2 cellular contexts compared by ENCODE assay signal in the genomic region with DNA sequence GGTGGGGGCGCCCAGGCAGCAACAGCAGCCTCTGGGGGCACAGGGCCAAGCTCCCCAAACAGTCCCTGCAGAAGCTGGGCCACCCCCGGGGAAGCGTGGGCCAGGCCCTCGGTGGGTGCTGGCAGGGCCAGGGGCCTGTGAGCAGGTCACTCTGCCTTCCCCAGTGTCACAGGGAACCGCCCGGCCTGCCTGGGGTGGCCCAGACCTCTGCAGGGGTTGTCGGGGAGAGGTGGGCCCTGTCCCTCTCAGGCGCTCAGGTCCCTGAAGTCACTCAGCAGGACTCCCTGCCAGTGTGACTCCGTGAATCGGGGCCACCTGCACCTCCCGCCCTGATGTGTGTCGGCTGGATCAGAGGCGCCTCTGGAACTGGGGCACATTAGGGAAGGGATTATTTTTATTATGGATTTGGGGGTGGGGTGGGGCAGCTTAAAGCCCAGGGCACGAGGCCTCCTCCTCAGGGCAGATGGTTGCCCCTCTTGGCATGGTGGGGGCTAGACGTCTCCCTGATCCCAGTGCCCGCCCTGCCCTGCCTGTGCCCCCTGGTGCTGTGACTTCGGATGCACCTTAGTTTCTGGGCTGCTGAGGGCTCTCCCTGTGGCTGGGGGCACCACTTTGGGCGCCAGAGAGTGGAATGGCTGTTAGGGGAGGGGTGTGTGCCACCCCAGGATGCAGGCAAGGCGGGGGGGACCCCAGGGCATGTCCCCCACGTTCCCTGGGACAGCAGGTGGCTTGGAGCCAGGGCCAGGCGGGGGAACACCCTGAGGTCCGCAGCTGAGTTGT.
TF ChIP-seq lines count a peak whose summit lies in the region.

No MANE protein-coding gene starts in this region.

TF ChIP-seq in SK-N-SH treated with all-trans-retinoic acid at 6 μM for 48 hours, 23 proteins besides CTCF, POLR2A, EP300 and RAD21:
- TF ChIP-seq, protein P1, sequence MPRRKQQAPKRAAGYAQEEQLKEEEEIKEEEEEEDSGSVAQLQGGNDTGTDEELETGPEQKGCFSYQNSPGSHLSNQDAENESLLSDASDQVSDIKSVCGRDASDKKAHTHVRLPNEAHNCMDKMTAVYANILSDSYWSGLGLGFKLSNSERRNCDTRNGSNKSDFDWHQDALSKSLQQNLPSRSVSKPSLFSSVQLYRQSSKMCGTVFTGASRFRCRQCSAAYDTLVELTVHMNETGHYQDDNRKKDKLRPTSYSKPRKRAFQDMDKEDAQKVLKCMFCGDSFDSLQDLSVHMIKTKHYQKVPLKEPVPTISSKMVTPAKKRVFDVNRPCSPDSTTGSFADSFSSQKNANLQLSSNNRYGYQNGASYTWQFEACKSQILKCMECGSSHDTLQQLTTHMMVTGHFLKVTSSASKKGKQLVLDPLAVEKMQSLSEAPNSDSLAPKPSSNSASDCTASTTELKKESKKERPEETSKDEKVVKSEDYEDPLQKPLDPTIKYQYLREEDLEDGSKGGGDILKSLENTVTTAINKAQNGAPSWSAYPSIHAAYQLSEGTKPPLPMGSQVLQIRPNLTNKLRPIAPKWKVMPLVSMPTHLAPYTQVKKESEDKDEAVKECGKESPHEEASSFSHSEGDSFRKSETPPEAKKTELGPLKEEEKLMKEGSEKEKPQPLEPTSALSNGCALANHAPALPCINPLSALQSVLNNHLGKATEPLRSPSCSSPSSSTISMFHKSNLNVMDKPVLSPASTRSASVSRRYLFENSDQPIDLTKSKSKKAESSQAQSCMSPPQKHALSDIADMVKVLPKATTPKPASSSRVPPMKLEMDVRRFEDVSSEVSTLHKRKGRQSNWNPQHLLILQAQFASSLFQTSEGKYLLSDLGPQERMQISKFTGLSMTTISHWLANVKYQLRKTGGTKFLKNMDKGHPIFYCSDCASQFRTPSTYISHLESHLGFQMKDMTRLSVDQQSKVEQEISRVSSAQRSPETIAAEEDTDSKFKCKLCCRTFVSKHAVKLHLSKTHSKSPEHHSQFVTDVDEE (CRISPR knock-in tag; IDR thresholded peaks at IDR 0.05): no peak
- TF ChIP-seq BACH2 (CRISPR knock-in tag; IDR thresholded peaks at IDR 0.05; ENCODE audit: borderline replicate concordance) (no peak), ARNTL (CRISPR knock-in tag; IDR thresholded peaks at IDR 0.05; ENCODE audit: borderline replicate concordance, low read depth) (no peak), GLIS3 (CRISPR knock-in tag; IDR thresholded peaks at IDR 0.05) (no peak), ISL1 (CRISPR knock-in tag; IDR thresholded peaks at IDR 0.05) (no peak), ZC3H10 (CRISPR knock-in tag; IDR thresholded peaks at IDR 0.05) (no peak), SNAI2 (CRISPR knock-in tag; IDR thresholded peaks at IDR 0.05) (no peak), ZNF8 (CRISPR knock-in tag; IDR thresholded peaks at IDR 0.05) (no peak), ZNF70 (CRISPR knock-in tag; IDR thresholded peaks at IDR 0.05) (no peak), PPARA (CRISPR knock-in tag; IDR thresholded peaks at IDR 0.05; ENCODE audit: borderline replicate concordance) (no peak), ZFP3 (CRISPR knock-in tag; IDR thresholded peaks at IDR 0.05) (no peak), ZFP30 (CRISPR knock-in tag; IDR thresholded peaks at IDR 0.05) (no peak)
- TF ChIP-seq, protein P2, sequence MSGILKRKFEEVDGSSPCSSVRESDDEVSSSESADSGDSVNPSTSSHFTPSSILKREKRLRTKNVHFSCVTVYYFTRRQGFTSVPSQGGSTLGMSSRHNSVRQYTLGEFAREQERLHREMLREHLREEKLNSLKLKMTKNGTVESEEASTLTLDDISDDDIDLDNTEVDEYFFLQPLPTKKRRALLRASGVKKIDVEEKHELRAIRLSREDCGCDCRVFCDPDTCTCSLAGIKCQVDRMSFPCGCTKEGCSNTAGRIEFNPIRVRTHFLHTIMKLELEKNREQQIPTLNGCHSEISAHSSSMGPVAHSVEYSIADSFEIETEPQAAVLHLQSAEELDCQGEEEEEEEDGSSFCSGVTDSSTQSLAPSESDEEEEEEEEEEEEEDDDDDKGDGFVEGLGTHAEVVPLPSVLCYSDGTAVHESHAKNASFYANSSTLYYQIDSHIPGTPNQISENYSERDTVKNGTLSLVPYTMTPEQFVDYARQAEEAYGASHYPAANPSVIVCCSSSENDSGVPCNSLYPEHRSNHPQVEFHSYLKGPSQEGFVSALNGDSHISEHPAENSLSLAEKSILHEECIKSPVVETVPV (CRISPR knock-in tag; IDR thresholded peaks at IDR 0.05): no peak

TF ChIP-seq in SK-N-SH, 30 proteins besides CTCF, POLR2A, EP300 and RAD21 (continued from another document):
- TF ChIP-seq, protein P3, sequence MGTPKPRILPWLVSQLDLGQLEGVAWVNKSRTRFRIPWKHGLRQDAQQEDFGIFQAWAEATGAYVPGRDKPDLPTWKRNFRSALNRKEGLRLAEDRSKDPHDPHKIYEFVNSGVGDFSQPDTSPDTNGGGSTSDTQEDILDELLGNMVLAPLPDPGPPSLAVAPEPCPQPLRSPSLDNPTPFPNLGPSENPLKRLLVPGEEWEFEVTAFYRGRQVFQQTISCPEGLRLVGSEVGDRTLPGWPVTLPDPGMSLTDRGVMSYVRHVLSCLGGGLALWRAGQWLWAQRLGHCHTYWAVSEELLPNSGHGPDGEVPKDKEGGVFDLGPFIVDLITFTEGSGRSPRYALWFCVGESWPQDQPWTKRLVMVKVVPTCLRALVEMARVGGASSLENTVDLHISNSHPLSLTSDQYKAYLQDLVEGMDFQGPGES (IDR thresholded peaks at IDR 0.05; ENCODE audit: low read depth, low read length): no peak
- no peak for TF ChIP-seq JUND (IDR thresholded peaks at IDR 0.05)
- TF ChIP-seq, protein P4, sequence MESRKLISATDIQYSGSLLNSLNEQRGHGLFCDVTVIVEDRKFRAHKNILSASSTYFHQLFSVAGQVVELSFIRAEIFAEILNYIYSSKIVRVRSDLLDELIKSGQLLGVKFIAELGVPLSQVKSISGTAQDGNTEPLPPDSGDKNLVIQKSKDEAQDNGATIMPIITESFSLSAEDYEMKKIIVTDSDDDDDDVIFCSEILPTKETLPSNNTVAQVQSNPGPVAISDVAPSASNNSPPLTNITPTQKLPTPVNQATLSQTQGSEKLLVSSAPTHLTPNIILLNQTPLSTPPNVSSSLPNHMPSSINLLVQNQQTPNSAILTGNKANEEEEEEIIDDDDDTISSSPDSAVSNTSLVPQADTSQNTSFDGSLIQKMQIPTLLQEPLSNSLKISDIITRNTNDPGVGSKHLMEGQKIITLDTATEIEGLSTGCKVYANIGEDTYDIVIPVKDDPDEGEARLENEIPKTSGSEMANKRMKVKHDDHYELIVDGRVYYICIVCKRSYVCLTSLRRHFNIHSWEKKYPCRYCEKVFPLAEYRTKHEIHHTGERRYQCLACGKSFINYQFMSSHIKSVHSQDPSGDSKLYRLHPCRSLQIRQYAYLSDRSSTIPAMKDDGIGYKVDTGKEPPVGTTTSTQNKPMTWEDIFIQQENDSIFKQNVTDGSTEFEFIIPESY (IDR thresholded peaks at IDR 0.05; ENCODE audit: borderline replicate concordance, low read depth): no peak
- TF ChIP-seq YY1 (IDR thresholded peaks at IDR 0.05; ENCODE audit: low read depth): no peak
- TF ChIP-seq NFIC (IDR thresholded peaks at IDR 0.05; ENCODE audit: borderline replicate concordance): no peak
- TF ChIP-seq, protein P5, sequence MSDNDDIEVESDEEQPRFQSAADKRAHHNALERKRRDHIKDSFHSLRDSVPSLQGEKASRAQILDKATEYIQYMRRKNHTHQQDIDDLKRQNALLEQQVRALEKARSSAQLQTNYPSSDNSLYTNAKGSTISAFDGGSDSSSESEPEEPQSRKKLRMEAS (IDR thresholded peaks at IDR 0.05; ENCODE audit: low read depth): no peak
- no peak for TF ChIP-seq RCOR1 (IDR thresholded peaks at IDR 0.05; ENCODE audit: low read length)
- no peak for TF ChIP-seq GATA2 (CRISPR knock-in tag; IDR thresholded peaks at IDR 0.05)
- TF ChIP-seq, protein P6, sequence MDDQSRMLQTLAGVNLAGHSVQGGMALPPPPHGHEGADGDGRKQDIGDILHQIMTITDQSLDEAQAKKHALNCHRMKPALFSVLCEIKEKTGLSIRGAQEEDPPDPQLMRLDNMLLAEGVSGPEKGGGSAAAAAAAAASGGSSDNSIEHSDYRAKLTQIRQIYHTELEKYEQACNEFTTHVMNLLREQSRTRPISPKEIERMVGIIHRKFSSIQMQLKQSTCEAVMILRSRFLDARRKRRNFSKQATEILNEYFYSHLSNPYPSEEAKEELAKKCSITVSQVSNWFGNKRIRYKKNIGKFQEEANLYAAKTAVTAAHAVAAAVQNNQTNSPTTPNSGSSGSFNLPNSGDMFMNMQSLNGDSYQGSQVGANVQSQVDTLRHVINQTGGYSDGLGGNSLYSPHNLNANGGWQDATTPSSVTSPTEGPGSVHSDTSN (IDR thresholded peaks at IDR 0.05): no peak
- TF ChIP-seq NRF1 (IDR thresholded peaks at IDR 0.05; ENCODE audit: low read depth, low read length): no peak
- no peak for TF ChIP-seq CHD2 (IDR thresholded peaks at IDR 0.05; ENCODE audit: low read length, partially characterized antibody)
- no peak for TF ChIP-seq SMC3 (IDR thresholded peaks at IDR 0.05; ENCODE audit: low read depth, low read length)
